In genomic region chr7:10507032-10507431, GRCh38 we compare ENCODE assay signal across 25 cellular contexts.
"Had no signal": no experiment of that assay in that cellular context is flagged by ENCODE, and none has a peak within 500 bp of the region (broad histone marks: within the 10 kb centered on the region; RNA-seq: fewer than 3 reads in every experiment).

No MANE protein-coding gene starts in this region.

- DNase-seq: dermis blood vessel endothelial cell; dorsolateral prefrontal cortex; effector CD4-positive, alpha-beta T cell; effector memory CD4-positive, alpha-beta T cell; foreskin keratinocyte; gastrocnemius medialis; glutamatergic neuron; head of caudate nucleus; heart right ventricle; hippocampal formation; kidney glomerular epithelial cell; left colon; left ventricle myocardium inferior; lower lobe of right lung; mesenchymal stem cell; mucosa of descending colon; naive B cell had no signal

- H3K27ac Mint-ChIP-seq: mesothelial cell of epicardium had no signal

- ATAC-seq: foreskin keratinocyte, gastrocnemius medialis, heart right ventricle, left colon, left lobe of liver, lower lobe of right lung, mucosa of descending colon had no signal

- H3K9me3 ChIP-seq: esophagus muscularis mucosa, gastrocnemius medialis had no signal

- H3K4me3 ChIP-seq: coronary artery, dorsolateral prefrontal cortex, esophagus muscularis mucosa, gastrocnemius medialis, heart right ventricle, left ventricle myocardium inferior, lower lobe of right lung, mucosa of descending colon had no signal

- H3K4me3 Mint-ChIP-seq: mesothelial cell of epicardium, naive B cell had no signal

- H3K4me1 Mint-ChIP-seq: mesothelial cell of epicardium, naive B cell had no signal

- H3K36me3 Mint-ChIP-seq: mesothelial cell of epicardium, naive B cell had no signal

- H3K36me3 ChIP-seq: esophagus muscularis mucosa, gastrocnemius medialis, heart right ventricle, left ventricle myocardium inferior, lower lobe of right lung had no signal

- FAIRE-seq: colon, endothelial cell of umbilical vein, islet of Langerhans, keratinocyte had no signal

- H3K27me3 ChIP-seq: dorsolateral prefrontal cortex, esophagus muscularis mucosa, foreskin keratinocyte, gastrocnemius medialis, heart right ventricle had no signal

- H3K27me3 Mint-ChIP-seq: naive B cell had no signal

- H3K27ac ChIP-seq: coronary artery, dorsolateral prefrontal cortex, esophagus muscularis mucosa, foreskin keratinocyte, gastrocnemius medialis, heart right ventricle, left ventricle myocardium inferior, lower lobe of right lung had no signal

- H3K4me1 ChIP-seq: esophagus muscularis mucosa, foreskin keratinocyte, gastrocnemius medialis, heart right ventricle, left ventricle myocardium inferior, lower lobe of right lung had no signal
